ENCODE assay signal across 8 cellular contexts in genomic region chr17:17303010-17303846, GRCh38. TPM values are rescaled to one million over a fixed set of nuclear protein-coding genes. Genes with fewer than 3 reads are reported as not detected.
DNase-seq lines count a peak whose midpoint lies in the region; ATAC-seq and TF ChIP-seq lines count a peak whose summit lies in the region.

Gene NT5M, plus strand, starts transcription at chr17:17303373. Its CDS starts 178 bp downstream, at chr17:17303551.

- H3K27ac ChIP-seq in HL-60 (replicated peaks) (peak within 1 kb of the TSS; percentile 83), esophagus (ENCODE audit: low read depth in 2 of 2, low read length in 1 of 2) (peak within 1 kb of the TSS; percentile 63 to 66)

- TF ChIP-seq CTCF in AG09309 (IDR thresholded peaks at IDR 0.05; ENCODE audit: control insufficient read depth, insufficient read depth, low read depth, low read length, missing control alignments) = no peak
- no peak for TF ChIP-seq CTCF in HL-60 (IDR thresholded peaks at IDR 0.05; ENCODE audit: insufficient read depth, low read length)

- no peak for DNase-seq in AG09309 (ENCODE audit: low read depth)
- DNase-seq in HL-60 (ENCODE audit: low read depth in 1 of 2, low spot score in 1 of 2) = peak; percentile 48 to 67
- no peak for DNase-seq in NT2/D1 (ENCODE audit: low read depth, low spot score)
- peak; percentile 57 for DNase-seq in activated T-cell treated with anti-CD3 and anti-CD28 coated beads for 4 hours
- peak; percentile 26 to 36 for DNase-seq in stimulated activated CD8-positive, alpha-beta memory T cell treated with anti-CD3 and anti-CD28 coated beads, Interleukin-7, amount 100 ng/mL, for 1 hour (ENCODE audit: low read depth in 2 of 2)

- WGBS in esophagus, 2 donors = 0 to 1% methylated on average over 83 to 107 of the region's 107 CpGs

- H3K9me3 ChIP-seq in NT2/D1 (ENCODE audit: insufficient read depth, low read length) (no peaks in the 10 kb centered on the region), esophagus (ENCODE audit: control insufficient read depth in 2 of 2, insufficient read depth in 1 of 2, low read depth in 1 of 2, low read length in 1 of 2) (no peaks in the 10 kb centered on the region), mucosa of stomach (ENCODE audit: control insufficient read depth, low read length) (no peaks in the 10 kb centered on the region)

- H3K27me3 ChIP-seq in HL-60 (ENCODE audit: insufficient read depth, poor library complexity, severe bottlenecking) (no peaks in the 10 kb centered on the region), NT2/D1 (ENCODE audit: insufficient read depth, insufficient read length) (peaks cover 10% of the 10 kb centered on the region), esophagus (ENCODE audit: control insufficient read depth in 1 of 2, insufficient read depth in 2 of 2, low read length in 2 of 2) (no peaks in the 10 kb centered on the region), mucosa of stomach (ENCODE audit: control insufficient read depth, insufficient read depth, low read length) (peaks cover 4% of the 10 kb centered on the region)

- H3K36me3 ChIP-seq in NT2/D1 (ENCODE audit: insufficient read depth, insufficient read length, low read length) (no peaks in the 10 kb centered on the region), esophagus (ENCODE audit: control insufficient read depth in 2 of 2, insufficient read depth in 2 of 2, low read length in 1 of 2) (no peaks in the 10 kb centered on the region), mucosa of stomach (ENCODE audit: control insufficient read depth, insufficient read depth, low read length) (no peaks in the 10 kb centered on the region)

- H3K4me1 ChIP-seq in NT2/D1 (ENCODE audit: insufficient read depth, insufficient read length) (peaks cover 3% of the 10 kb centered on the region), esophagus (ENCODE audit: control insufficient read depth in 2 of 2, insufficient read depth in 2 of 2, low read length in 1 of 2) (no peaks in the 10 kb centered on the region), mucosa of stomach (ENCODE audit: control insufficient read depth, insufficient read depth, low read length) (peaks cover 9% of the 10 kb centered on the region)

- H3K9ac ChIP-seq in NT2/D1 (ENCODE audit: insufficient read length, low read depth) (peak within 1 kb of the TSS; percentile 81), mucosa of stomach (ENCODE audit: low read length) (peak within 1 kb of the TSS; percentile 47)

- peak; percentile 62 for ATAC-seq in GM19035 (IDR thresholded peaks at IDR 0.05; ENCODE audit: unreplicated experiment)

- H3K4me3 ChIP-seq in AG09309 (ENCODE audit: control insufficient read depth, low read depth, low read length) (peak within 1 kb of the TSS; percentile 48), HL-60 (replicated peaks; ENCODE audit: insufficient read depth, low read length) (peak within 1 kb of the TSS; percentile 54), NT2/D1 (ENCODE audit: insufficient read length, low read depth) (peak within 1 kb of the TSS; percentile 56), esophagus (ENCODE audit: low read depth in 1 of 2, low read length in 2 of 2) (peak within 1 kb of the TSS; percentile 63 to 68), mucosa of stomach (ENCODE audit: low read length) (peak within 1 kb of the TSS; percentile 9)

RNA-seq across cellular contexts. Expression of gene NT5M, which starts in this region (rescaled TPM):
- 1 to 10 TPM; 2.1 to 2.4 TPM for polyA plus RNA-seq in esophagus

Comparison
In these comparisons a context has a peak if more than half of its experiments do, and no peak if none do; other contexts are left out.
1. DNase-seq: peak in HL-60 (2 of 2), activated T-cell treated with anti-CD3 and anti-CD28 coated beads for 4 hours (single experiment) and stimulated activated CD8-positive, alpha-beta memory T cell treated with anti-CD3 and anti-CD28 coated beads, Interleukin-7, amount 100 ng/mL, for 1 hour (2 of 2); none in AG09309 (single experiment) and NT2/D1 (single experiment).
2. H3K4me3 ChIP-seq: peak in every context shown above with its lines; median percentile 66 in esophagus; 56 in NT2/D1; 54 in HL-60; 48 in AG09309; 9 in mucosa of stomach.